7 cellular contexts compared by ENCODE assay signal in the genomic region with DNA sequence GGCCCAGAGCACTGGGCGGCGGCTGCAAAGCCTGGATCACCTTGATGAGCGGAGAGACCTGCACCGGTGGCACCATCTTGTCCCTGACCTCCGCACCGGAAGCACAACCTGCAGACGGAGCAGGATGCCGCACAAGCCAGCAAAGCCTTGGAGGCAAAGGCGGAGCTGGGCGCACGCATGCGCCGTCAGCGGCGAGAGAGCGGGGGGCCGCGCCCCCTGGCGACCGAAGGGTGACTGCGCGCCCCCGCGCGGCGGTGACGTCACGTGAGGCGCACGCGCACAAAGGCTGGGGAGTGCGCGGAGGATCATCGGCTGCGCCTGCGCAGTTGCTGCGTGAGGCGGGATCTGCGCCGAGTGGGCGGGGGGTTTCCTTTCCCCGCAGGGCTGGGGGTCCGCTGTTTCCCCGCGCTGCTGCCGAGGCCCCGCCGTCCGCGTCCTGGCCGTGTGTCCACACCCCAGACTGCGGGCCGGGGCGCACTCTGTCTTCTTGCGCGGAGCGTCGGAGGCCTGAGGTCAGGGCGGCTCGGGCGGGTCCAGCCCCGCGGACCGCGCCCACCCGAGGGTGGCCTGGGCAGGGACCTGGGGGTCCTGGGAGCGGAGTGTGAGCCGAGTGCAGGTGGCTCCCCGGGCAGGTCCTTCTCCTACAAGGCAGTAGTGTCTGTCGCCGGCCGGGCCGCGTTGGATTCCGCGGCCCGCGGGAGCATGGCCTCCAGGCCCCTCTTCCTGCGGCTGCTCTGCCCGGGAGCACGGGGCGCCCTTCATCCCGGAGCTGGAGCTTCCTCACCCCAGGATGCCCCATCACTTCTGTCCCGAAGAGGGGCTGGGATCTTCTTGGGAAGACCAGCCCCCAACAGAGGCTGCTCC. TPM values are rescaled to one million over a fixed set of nuclear protein-coding genes. Genes with fewer than 3 reads are reported as not detected.
DNase-seq lines count a peak whose midpoint lies in the region; ATAC-seq, FAIRE-seq and TF ChIP-seq lines count a peak whose summit lies in the region.

ATP5ME (minus strand) TSS at position 105 of the 864 bp plus-strand sequence; CDS start at position 76, 29 bp downstream.
A gene with protein sequence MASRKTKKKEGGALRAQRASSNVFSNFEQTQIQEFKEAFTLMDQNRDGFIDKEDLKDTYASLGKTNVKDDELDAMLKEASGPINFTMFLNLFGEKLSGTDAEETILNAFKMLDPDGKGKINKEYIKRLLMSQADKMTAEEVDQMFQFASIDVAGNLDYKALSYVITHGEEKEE (plus strand): TSS at position 371 of the 864 bp plus-strand sequence. CDS start 3,485 bp downstream, outside the sequence.

- peak; percentile 91 to 96 for DNase-seq in NCI-H1930 (lab: John Stamatoyannopoulos, UW)
- peak; percentile 98 for DNase-seq in T-helper 2 cell treated with Interferon-gamma antibody and Interleukin-4, amounts not matched to agents 5 μg/mL and 100 μg/mL, for 36 hours (ENCODE audit: low spot score)
- peak; percentile 84 for DNase-seq in astrocyte (ENCODE audit: low read depth)
- peak; percentile 97 for DNase-seq in hepatocyte (ENCODE audit: low spot score)
- peak; percentile 92 for DNase-seq in renal cortical epithelial cell (ENCODE audit: low read depth)

- H3K4me3 ChIP-seq in astrocyte (ENCODE audit: insufficient read depth, low read depth, low read length), result peak within 1 kb of the TSS; percentile 80
- H3K4me3 ChIP-seq in hepatocyte, result peak within 1 kb of the TSS; percentile 86

- H3K4me2 ChIP-seq in astrocyte (ENCODE audit: low read length) (peak within 1 kb of the TSS; percentile 98), hepatocyte (peak within 1 kb of the TSS; percentile 100)

- peak; percentile 71 for ATAC-seq in GM18505 (IDR thresholded peaks at IDR 0.05; ENCODE audit: unreplicated experiment)
- peak; percentile 71 for ATAC-seq in HG02973 (IDR thresholded peaks at IDR 0.05; ENCODE audit: unreplicated experiment)

- peaks cover 14% of the 10 kb centered on the region for H3K4me1 ChIP-seq in astrocyte (ENCODE audit: insufficient read depth, low read length)
- peaks cover 18% of the 10 kb centered on the region for H3K4me1 ChIP-seq in hepatocyte (ENCODE audit: insufficient read depth)

- peaks cover 11% of the 10 kb centered on the region for H3K36me3 ChIP-seq in astrocyte (ENCODE audit: insufficient read depth, low read length)
- H3K36me3 ChIP-seq in hepatocyte (replicated peaks; ENCODE audit: insufficient read depth, low read depth), result no peaks in the 10 kb centered on the region

- peaks cover 23% of the 10 kb centered on the region for H3K36me3 Mint-ChIP-seq in T-helper 2 cell treated with Interferon-gamma antibody and Interleukin-4, amounts not matched to agents 5 μg/mL and 100 μg/mL, for 36 hours (ENCODE audit: low read depth)
- H3K36me3 Mint-ChIP-seq in astrocyte (ENCODE audit: low read depth, unreplicated experiment), result peaks cover 6% of the 10 kb centered on the region

- H3K27me3 Mint-ChIP-seq in T-helper 2 cell treated with Interferon-gamma antibody and Interleukin-4, amounts not matched to agents 5 μg/mL and 100 μg/mL, for 36 hours (ENCODE audit: low read depth), result no peaks in the 10 kb centered on the region
- H3K27me3 Mint-ChIP-seq in astrocyte (ENCODE audit: low read depth, unreplicated experiment), result no peaks in the 10 kb centered on the region

- H3K9ac ChIP-seq in astrocyte (ENCODE audit: low read length), result peak within 1 kb of the TSS; percentile 98

- peaks cover 10% of the 10 kb centered on the region for H3K4me1 Mint-ChIP-seq in T-helper 2 cell treated with Interferon-gamma antibody and Interleukin-4, amounts not matched to agents 5 μg/mL and 100 μg/mL, for 36 hours (ENCODE audit: low read depth)
- peaks cover 9% of the 10 kb centered on the region for H3K4me1 Mint-ChIP-seq in astrocyte (ENCODE audit: low read depth, unreplicated experiment)

- 2% methylated on average over 71 of the region's 84 CpGs for WGBS in hepatocyte (ENCODE audit: low lambda C conversion rate, missing lambda C conversion rate)

- TF ChIP-seq POLR2A in GM18505 (IDR thresholded peaks at IDR 0.05; ENCODE audit: borderline replicate concordance, extremely low read depth, insufficient read depth, insufficient read length), result peak; percentile 89

- H3K79me2 ChIP-seq in astrocyte (ENCODE audit: insufficient read depth, low read length) (peaks cover 31% of the 10 kb centered on the region), hepatocyte (peaks cover 25% of the 10 kb centered on the region)

- H3K27ac ChIP-seq in astrocyte (ENCODE audit: low read depth, low read length) (peak within 1 kb of the TSS; percentile 91), hepatocyte (peak within 1 kb of the TSS; percentile 94)

- H4K20me1 ChIP-seq in astrocyte (ENCODE audit: insufficient read depth, low read length) (peaks cover 6% of the 10 kb centered on the region), hepatocyte (ENCODE audit: insufficient read depth, poor library complexity, severe bottlenecking) (no peaks in the 10 kb centered on the region)

- H2AFZ ChIP-seq in astrocyte (ENCODE audit: low read depth, low read length), result peak within 1 kb of the TSS; percentile 87
- peak within 1 kb of the TSS; percentile 80 for H2AFZ ChIP-seq in hepatocyte

- FAIRE-seq in astrocyte (lab: Jason Lieb, UNC), result peak; percentile 56

- no peaks in the 10 kb centered on the region for H3K9me3 Mint-ChIP-seq in T-helper 2 cell treated with Interferon-gamma antibody and Interleukin-4, amounts not matched to agents 5 μg/mL and 100 μg/mL, for 36 hours
- H3K9me3 Mint-ChIP-seq in astrocyte (ENCODE audit: unreplicated experiment), result no peaks in the 10 kb centered on the region

- peak; percentile 88 for TF ChIP-seq CTCF in astrocyte (IDR thresholded peaks at IDR 0.05; ENCODE audit: insufficient read depth, low read depth, low read length)
- peak; percentile 99 for TF ChIP-seq CTCF in hepatocyte (IDR thresholded peaks at IDR 0.05; ENCODE audit: poor library complexity)

- H3K27ac Mint-ChIP-seq in T-helper 2 cell treated with Interferon-gamma antibody and Interleukin-4, amounts not matched to agents 5 μg/mL and 100 μg/mL, for 36 hours, result peak within 1 kb of the TSS; percentile 88
- peak within 1 kb of the TSS; percentile 59 for H3K27ac Mint-ChIP-seq in astrocyte (ENCODE audit: unreplicated experiment)

- no peaks in the 10 kb centered on the region for H3K9me3 ChIP-seq in astrocyte (ENCODE audit: insufficient read depth, low read depth, low read length)
- H3K9me3 ChIP-seq in hepatocyte (ENCODE audit: low read depth), result no peaks in the 10 kb centered on the region

- H3K4me3 Mint-ChIP-seq in T-helper 2 cell treated with Interferon-gamma antibody and Interleukin-4, amounts not matched to agents 5 μg/mL and 100 μg/mL, for 36 hours, result peak within 1 kb of the TSS; percentile 89
- peak within 1 kb of the TSS; percentile 97 for H3K4me3 Mint-ChIP-seq in astrocyte (ENCODE audit: unreplicated experiment)

- no peaks in the 10 kb centered on the region for H3K27me3 ChIP-seq in astrocyte (ENCODE audit: insufficient read depth, low read length)
- H3K27me3 ChIP-seq in hepatocyte, result no peaks in the 10 kb centered on the region

- H3K9me2 ChIP-seq in hepatocyte (replicated peaks; ENCODE audit: insufficient read depth), result no peaks in the 10 kb centered on the region

RNA-seq across cellular contexts. Expression of gene ATP5ME, which starts in this region (rescaled TPM):
- 255 and 263 TPM in 2 replicates for total RNA-seq in astrocyte
- 83.8 and 143 TPM in 2 replicates for total RNA-seq in hepatocyte
- polyA plus RNA-seq in hepatocyte, result 641 and 669 TPM in 2 replicates
- 41.5 and 81.3 TPM in 2 replicates for total RNA-seq in renal cortical epithelial cell

RNA-seq across cellular contexts. Expression of the second gene that starts in this region (rescaled TPM):
- 17.5 and 21.9 TPM in 2 replicates for total RNA-seq in astrocyte
- total RNA-seq in hepatocyte, result 8.9 and 12.6 TPM in 2 replicates
- 25.1 and 33.7 TPM in 2 replicates for polyA plus RNA-seq in hepatocyte
- total RNA-seq in renal cortical epithelial cell, result 6.4 and 10.3 TPM in 2 replicates

Comparison
In these comparisons a context has a peak if more than half of its experiments do, and no peak if none do; other contexts are left out.
1. Peak in every context shown above with its lines: DNase-seq, ATAC-seq, H3K4me3 ChIP-seq and H3K27ac ChIP-seq.